Comparison of ENCODE assay signal across 8 cellular contexts in genomic region chr17:8153550-8153956, GRCh38. TPM values are rescaled to one million over a fixed set of nuclear protein-coding genes. Genes with fewer than 3 reads are reported as not detected.
A peak's percentile ranks its signal among the peaks of the same experiment; 100 is the strongest.
DNase-seq lines count a peak whose midpoint lies in the region; ATAC-seq, FAIRE-seq and TF ChIP-seq lines count a peak whose summit lies in the region.

No MANE protein-coding gene starts in this region.

- ATAC-seq in RWPE2 (ENCODE audit: low read depth) (peak; percentile 44), GM21526 (IDR thresholded peaks at IDR 0.05; ENCODE audit: low FRiP score, unreplicated experiment) (no peak)

- TF ChIP-seq CTCF in RWPE2 (IDR thresholded peaks at IDR 0.05; ENCODE audit: poor library complexity, severe bottlenecking) (no peak), keratinocyte (optimal IDR thresholded peaks at IDR 0.05 in 1 of 3, IDR thresholded peaks at IDR 0.05 in 1 of 3, conservative IDR thresholded peaks at IDR 0.05 in 1 of 3; ENCODE audit: extremely low read depth in 1 of 3, insufficient read depth in 2 of 3, low read length in 3 of 3) (no peak)

- H3K36me3 ChIP-seq in RWPE2 (ENCODE audit: low read depth): peaks cover 71% of the 10 kb centered on the region
- peaks cover 15 to 36% of the 10 kb centered on the region in 2 experiments for H3K36me3 ChIP-seq in keratinocyte (ENCODE audit: control insufficient read depth in 2 of 2, extremely low read depth in 1 of 2, insufficient read depth in 2 of 2, low read length in 2 of 2)

- dilution Hi-C loops in keratinocyte (cut with MboI; ENCODE audit: extremely low pct_ligation_motif_present, low sequenced_read_pairs): no loop called here

- DNase-seq in NCI-H2171 treated with DMSO at 0.1 percent for 48 hours (lab: John Stamatoyannopoulos, UW) (peak; percentile 58), NCI-H2171 (lab: John Stamatoyannopoulos, UW) (no peak), RWPE2 (ENCODE audit: low spot score) (peak; percentile 93), caudate nucleus (lab: John Stamatoyannopoulos, UW) (peak in 58 of 61 donors; percentile 20 to 95 (median 72)), keratinocyte (ENCODE audit: low read depth, low spot score) (no peak), HTR-8/SVneo (ENCODE audit: insufficient read length, low spot score) (no peak)

- peak; percentile 94 for FAIRE-seq in keratinocyte (lab: Jason Lieb, UNC)
- FAIRE-seq in HTR-8/SVneo (lab: Jason Lieb, UNC): no peak

- H3K9me3 ChIP-seq in RWPE2 (ENCODE audit: severe bottlenecking) (no peaks in the 10 kb centered on the region), keratinocyte (ENCODE audit: control insufficient read depth, low read depth, low read length) (no peaks in the 10 kb centered on the region)

- peak overlapping the region; percentile 82 for H3K4me3 ChIP-seq in RWPE2 (ENCODE audit: severe bottlenecking)
- peak overlapping the region; percentile 35 to 83 (median 59) for H3K4me3 ChIP-seq in keratinocyte (ENCODE audit: control insufficient read depth in 2 of 3, extremely low read depth in 1 of 3, insufficient read depth in 2 of 3, low read depth in 1 of 3, low read length in 3 of 3)
- H3K4me3 ChIP-seq in skin epidermis: peak overlapping the region; percentile 4 to 96 (median 43)

- H3K4me2 ChIP-seq in keratinocyte (ENCODE audit: control insufficient read depth, extremely low read depth, insufficient read depth, low read depth, low read length): peak overlapping the region; percentile 90

- peak overlapping the region; percentile 100 for H3K9ac ChIP-seq in keratinocyte (ENCODE audit: control insufficient read depth, extremely low read depth, insufficient read depth, low read length)

- H3K4me1 ChIP-seq in RWPE2 (ENCODE audit: insufficient read depth, poor library complexity, severe bottlenecking) (peaks cover 16% of the 10 kb centered on the region), keratinocyte (ENCODE audit: control insufficient read depth, extremely low read depth, insufficient read depth, low read length) (peaks cover 40% of the 10 kb centered on the region)

- peaks cover 11% of the 10 kb centered on the region for H3K9me1 ChIP-seq in keratinocyte (ENCODE audit: control insufficient read depth, extremely low read depth, insufficient read depth, low read length)

- peaks cover 13% of the 10 kb centered on the region for H4K20me1 ChIP-seq in keratinocyte (ENCODE audit: control insufficient read depth, extremely low read depth, insufficient read depth, low read length)

- peaks cover 51% of the 10 kb centered on the region for H3K79me2 ChIP-seq in keratinocyte (ENCODE audit: control insufficient read depth, insufficient read depth, low read length)

- H3K27me3 ChIP-seq in RWPE2 (ENCODE audit: insufficient read depth, poor library complexity, severe bottlenecking): no peaks in the 10 kb centered on the region
- no peaks in the 10 kb centered on the region for H3K27me3 ChIP-seq in keratinocyte (ENCODE audit: control insufficient read depth, extremely low read depth, insufficient read depth, low read length)

- H3K27ac ChIP-seq in RWPE2 (ENCODE audit: poor library complexity, severe bottlenecking): peak overlapping the region; percentile 98
- H3K27ac ChIP-seq in caudate nucleus (ENCODE audit: low read depth, low read length): peak overlapping the region; percentile 100
- H3K27ac ChIP-seq in keratinocyte (ENCODE audit: control insufficient read depth, insufficient read depth, low read length): peak overlapping the region; percentile 98
- peak overlapping the region in 20 of 21 experiments; percentile 69 to 100 (median 95) for H3K27ac ChIP-seq in skin epidermis

- H2AFZ ChIP-seq in keratinocyte (ENCODE audit: control insufficient read depth, low read length): no peak overlapping the region

RNA-seq across cellular contexts. Expression of gene PER1, which starts 1.3 kb away (rescaled TPM):
- 14.4 to 15.2 TPM (median 15.1 TPM) in 3 replicates for polyA plus RNA-seq in keratinocyte
- 112 TPM for polyA plus RNA-seq in keratinocyte (2011; ENCODE audit: low read depth)
- polyA plus RNA-seq in keratinocyte (2011; cell fraction: cytosol; rRNA removed): 6.8 and 12.7 TPM in 2 replicates
- 50.1 and 90.1 TPM in 2 replicates for polyA plus RNA-seq in keratinocyte (2011; cell fraction: nucleus; rRNA removed)
- 24.3 and 51.6 TPM in 2 replicates for polyA plus RNA-seq in keratinocyte (2012; ENCODE audit: low replicate concordance)
- 29.9 to 138 TPM (median 46.3 TPM) in 3 replicates for polyA minus RNA-seq in keratinocyte
- polyA minus RNA-seq in keratinocyte (2011; cell fraction: cytosol; rRNA and poly(A)+ RNA removed): 38.8 TPM
- 61.0 and 101 TPM in 2 replicates for polyA minus RNA-seq in keratinocyte (2011; cell fraction: nucleus; rRNA and poly(A)+ RNA removed)

RNA-seq across cellular contexts. Expression of gene VAMP2, which starts 9.2 kb away (rescaled TPM):
- polyA plus RNA-seq in keratinocyte: 8.1 to 10.4 TPM (median 9.8 TPM) in 3 replicates
- 4.8 TPM for polyA plus RNA-seq in keratinocyte (2011; ENCODE audit: low read depth)
- polyA plus RNA-seq in keratinocyte (2011; cell fraction: cytosol; rRNA removed): 18.2 and 18.5 TPM in 2 replicates
- 25.2 and 27.5 TPM in 2 replicates for polyA plus RNA-seq in keratinocyte (2011; cell fraction: nucleus; rRNA removed)
- polyA plus RNA-seq in keratinocyte (2012; ENCODE audit: low replicate concordance): 17.1 and 41.4 TPM in 2 replicates
- 4.3 to 11.4 TPM (median 5.8 TPM) in 3 replicates for polyA minus RNA-seq in keratinocyte
- polyA minus RNA-seq in keratinocyte (2011; cell fraction: cytosol; rRNA and poly(A)+ RNA removed): 3.6 TPM
- 3.1 and 5.4 TPM in 2 replicates for polyA minus RNA-seq in keratinocyte (2011; cell fraction: nucleus; rRNA and poly(A)+ RNA removed)

RNA-seq across cellular contexts. Expression of gene TMEM107, which starts 22.6 kb away (rescaled TPM):
- 16.2 to 21.8 TPM (median 19.0 TPM) in 3 replicates for polyA plus RNA-seq in keratinocyte
- polyA plus RNA-seq in keratinocyte (2011; ENCODE audit: low read depth): 10.0 TPM
- polyA plus RNA-seq in keratinocyte (2011; cell fraction: cytosol; rRNA removed): 13.1 and 16.1 TPM in 2 replicates
- polyA plus RNA-seq in keratinocyte (2011; cell fraction: nucleus; rRNA removed): 19.6 and 21.1 TPM in 2 replicates
- polyA plus RNA-seq in keratinocyte (2012; ENCODE audit: low replicate concordance): 13.7 and 19.3 TPM in 2 replicates
- polyA minus RNA-seq in keratinocyte: 20.1 to 94.3 TPM (median 45.7 TPM) in 3 replicates
- polyA minus RNA-seq in keratinocyte (2011; cell fraction: cytosol; rRNA and poly(A)+ RNA removed): 44.7 TPM
- 48.4 and 76.6 TPM in 2 replicates for polyA minus RNA-seq in keratinocyte (2011; cell fraction: nucleus; rRNA and poly(A)+ RNA removed)

RNA-seq across cellular contexts. Expression of gene HES7, which starts 29.6 kb away (rescaled TPM):
- 0.05 to 0.33 TPM (median 0.16 TPM) in 3 replicates for polyA plus RNA-seq in keratinocyte
- 0.60 TPM for polyA plus RNA-seq in keratinocyte (2011; ENCODE audit: low read depth)
- 0.97 TPM in 1 of 2 replicates, not detected in the other for polyA plus RNA-seq in keratinocyte (2011; cell fraction: cytosol; rRNA removed)
- 0.42 and 1.5 TPM in 2 replicates for polyA plus RNA-seq in keratinocyte (2011; cell fraction: nucleus; rRNA removed)
- polyA plus RNA-seq in keratinocyte (2012; ENCODE audit: low replicate concordance): 0.81 and 1.1 TPM in 2 replicates
- polyA minus RNA-seq in keratinocyte: not detected in 3 replicates
- 4.2 TPM for polyA minus RNA-seq in keratinocyte (2011; cell fraction: cytosol; rRNA and poly(A)+ RNA removed)
- polyA minus RNA-seq in keratinocyte (2011; cell fraction: nucleus; rRNA and poly(A)+ RNA removed): 1.1 TPM in 1 of 2 replicates, not detected in the other

RNA-seq across cellular contexts. Expression of gene ALOXE3, which starts 35.2 kb away (rescaled TPM):
- polyA plus RNA-seq in keratinocyte: 2.0 to 4.6 TPM (median 2.7 TPM) in 3 replicates
- polyA plus RNA-seq in keratinocyte (2011; ENCODE audit: low read depth): 19.2 TPM
- polyA plus RNA-seq in keratinocyte (2011; cell fraction: cytosol; rRNA removed): 2.9 and 3.2 TPM in 2 replicates
- 7.7 and 9.8 TPM in 2 replicates for polyA plus RNA-seq in keratinocyte (2011; cell fraction: nucleus; rRNA removed)
- polyA plus RNA-seq in keratinocyte (2012; ENCODE audit: low replicate concordance): 4.2 and 50.4 TPM in 2 replicates
- polyA minus RNA-seq in keratinocyte: 2.1 to 5.5 TPM (median 2.3 TPM) in 3 replicates
- 1.2 TPM for polyA minus RNA-seq in keratinocyte (2011; cell fraction: cytosol; rRNA and poly(A)+ RNA removed)
- 2.6 and 2.9 TPM in 2 replicates for polyA minus RNA-seq in keratinocyte (2011; cell fraction: nucleus; rRNA and poly(A)+ RNA removed)

Comparison
In these comparisons a context has a peak if more than half of its experiments do, and no peak if none do; other contexts are left out.
1. DNase-seq: peak in NCI-H2171 treated with DMSO at 0.1 percent for 48 hours (single experiment), RWPE2 (single experiment) and caudate nucleus (58 of 61); none in NCI-H2171 (single experiment), keratinocyte (single experiment) and HTR-8/SVneo (single experiment).
2. Peak in every context shown above with its lines, with median percentiles within 50 percentile points of each other: H3K27ac ChIP-seq and H3K4me3 ChIP-seq.